17 cellular contexts compared by ENCODE assay signal in the genomic region with DNA sequence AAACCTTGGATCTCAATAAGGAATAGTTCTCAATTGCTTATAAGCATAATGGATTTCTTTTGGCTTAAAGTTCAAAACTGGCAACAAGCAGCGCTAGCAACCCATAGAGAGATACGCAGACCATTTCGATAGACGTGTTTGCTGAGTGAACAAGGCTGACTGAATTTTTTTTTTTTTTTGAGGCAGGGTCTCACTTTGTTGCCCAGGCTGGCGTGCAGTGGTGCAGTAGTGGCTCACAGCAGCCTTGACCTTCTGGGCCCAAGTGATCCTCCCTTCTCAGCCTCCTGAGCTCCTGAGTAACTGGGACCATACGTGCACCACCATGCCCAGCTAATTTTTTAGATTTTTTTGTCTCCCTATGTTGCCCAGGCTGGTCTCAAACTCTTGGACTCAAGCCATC.
"Had no signal": no experiment of that assay in that cellular context is flagged by ENCODE, and none has a peak within 500 bp of the region (broad histone marks: within the 10 kb centered on the region; RNA-seq: fewer than 3 reads in every experiment).

No MANE protein-coding gene starts in this region.

- H3K4me3 ChIP-seq: adrenal gland had no signal

- H3K27ac ChIP-seq: adrenal gland, coronary artery, heart left ventricle, vagina had no signal

- DNase-seq: activated CD4-positive, alpha-beta T cell treated with anti-CD3 and anti-CD28 coated beads for 1 hour; activated CD8-positive, alpha-beta memory T cell treated with anti-CD3 and anti-CD28 coated beads for 24 hours; activated naive CD4-positive, alpha-beta T cell treated with anti-CD3 and anti-CD28 coated beads, Interleukin-2, amount 50 U/mL, for 16 hours; adrenal gland; effector CD4-positive, alpha-beta T cell; foreskin melanocyte; heart left ventricle; mammary epithelial cell; stimulated activated CD4-positive, alpha-beta T cell treated with anti-CD3 and anti-CD28 coated beads, Interleukin-2, amount 100 ng/mL, for 48 hours; stimulated activated CD8-positive, alpha-beta memory T cell treated with anti-CD3 and anti-CD28 coated beads, Interleukin-4, amount 100 ng/mL, for 48 hours; T-helper 9 cell; tibial artery had no signal

- H3K9me3 ChIP-seq: adrenal gland, heart left ventricle, tibial artery, vagina had no signal

- H3K36me3 ChIP-seq: adrenal gland, vagina had no signal

- ATAC-seq: heart left ventricle had no signal

- H3K27me3 ChIP-seq: adrenal gland, tibial artery, vagina had no signal

- FAIRE-seq: endothelial cell of umbilical vein, islet of Langerhans had no signal

- H3K27ac Mint-ChIP-seq: activated T-helper 2 cell treated with anti-CD3 and anti-CD28 coated beads, Interferon-gamma antibody, Interleukin-2, Interleukin-4, amounts not matched to agents 10 μg/mL and 5 μg/mL and 100 μg/mL, durations not matched to agents 14 hours and 24 hours and 36 hours had no signal

- H3K9me3 Mint-ChIP-seq: activated T-helper 2 cell treated with anti-CD3 and anti-CD28 coated beads, Interferon-gamma antibody, Interleukin-2, Interleukin-4, amounts not matched to agents 10 μg/mL and 5 μg/mL and 100 μg/mL, durations not matched to agents 14 hours and 24 hours and 36 hours had no signal
